22 cellular contexts compared by ENCODE assay signal in genomic region chr6:37512400-37512958, GRCh38. TPM values are rescaled to one million over a fixed set of nuclear protein-coding genes. Genes with fewer than 3 reads are reported as not detected.
DNase-seq lines count a peak whose midpoint lies in the region; ATAC-seq, FAIRE-seq and TF ChIP-seq lines count a peak whose summit lies in the region.
"Had no signal": no experiment of that assay in that cellular context is flagged by ENCODE, and none has a peak within 500 bp of the region (broad histone marks: within the 10 kb centered on the region; RNA-seq: fewer than 3 reads in every experiment).

No MANE protein-coding gene starts in this region.

- peak overlapping the region; percentile 8 for H3K27ac Mint-ChIP-seq in activated CD4-positive, alpha-beta T cell treated with anti-CD3 and anti-CD28 coated beads, Interleukin-2, amount 10 ng/mL, durations not matched to agents 24 days and 14 days
- H3K27ac Mint-ChIP-seq: activated naive CD4-positive, alpha-beta T cell treated with anti-CD3 and anti-CD28 coated beads, Interleukin-2, amount 10 ng/mL, durations not matched to agents 7 days and 5 days had no signal

- H3K4me3 Mint-ChIP-seq in activated CD4-positive, alpha-beta T cell treated with anti-CD3 and anti-CD28 coated beads, Interleukin-2, amount 10 ng/mL, durations not matched to agents 24 days and 14 days: no peak overlapping the region
- H3K4me3 Mint-ChIP-seq: activated naive CD4-positive, alpha-beta T cell treated with anti-CD3 and anti-CD28 coated beads, Interleukin-2, amount 10 ng/mL, durations not matched to agents 7 days and 5 days had no signal

- peaks cover 51% of the 10 kb centered on the region for H3K4me1 Mint-ChIP-seq in activated CD4-positive, alpha-beta T cell treated with anti-CD3 and anti-CD28 coated beads, Interleukin-2, amount 10 ng/mL, durations not matched to agents 24 days and 14 days

- TF ChIP-seq EP300 in K562 (IDR thresholded peaks at IDR 0.05; ENCODE audit: low read length): no peak

- in situ Hi-C loops in K562 (cut with MboI): no loop called here

- no peak overlapping the region for H3K4me2 ChIP-seq in K562 (ENCODE audit: insufficient read depth, low read length)
- H3K4me2 ChIP-seq: smooth muscle cell had no signal

- H3K27ac ChIP-seq in K562 (ENCODE audit: extremely low read depth, low read depth, low read length): no peak overlapping the region
- no peak overlapping the region for H3K27ac ChIP-seq in adrenal gland
- H3K27ac ChIP-seq: 22Rv1, upper lobe of right lung, VCaP had no signal

- BruUV-seq in K562 (replicated peaks; lab: Mats Ljungman, UMichigan): no TSS peak

- ATAC-seq in K562: peak; percentile 36; the same call in 1 of the 3 replicates
- no peak for ATAC-seq in esophagus mucosa
- ATAC-seq: mucosa of descending colon, PC-3, upper lobe of right lung had no signal

- WGBS in K562 (ENCODE audit: insufficient coverage, low coverage, missing lambda C conversion rate): under 1% methylated on average over 11 of the region's 11 CpGs
- WGBS in adrenal gland, 4 donors: 51 to 65% (median 62%) methylated on average over 11 of the region's 11 CpGs

- no peak for FAIRE-seq in K562 (lab: Jason Lieb, UNC)
- FAIRE-seq: D721Med had no signal

- CTCF ChIA-PET in K562 (lab: Yijun Ruan, JAX; ENCODE audit: low intra/inter-chr PET ratio): no interaction called here

- H3K36me3 Mint-ChIP-seq in activated CD4-positive, alpha-beta T cell treated with anti-CD3 and anti-CD28 coated beads, Interleukin-2, amount 10 ng/mL, durations not matched to agents 24 days and 14 days (ENCODE audit: low read depth): peaks cover 1% of the 10 kb centered on the region

- no peaks in the 10 kb centered on the region for H3K27me3 Mint-ChIP-seq in activated CD4-positive, alpha-beta T cell treated with anti-CD3 and anti-CD28 coated beads, Interleukin-2, amount 10 ng/mL, durations not matched to agents 24 days and 14 days

- no peaks in the 10 kb centered on the region for H3K36me3 ChIP-seq in K562 (ENCODE audit: control insufficient read depth, insufficient read depth, low read length)
- no peaks in the 10 kb centered on the region for H3K36me3 ChIP-seq in adrenal gland (replicated peaks in 1 of 2)
- H3K36me3 ChIP-seq: upper lobe of right lung had no signal

- H3K9me3 ChIP-seq in K562 (replicated peaks; ENCODE audit: control insufficient read depth, insufficient read depth, low read depth, low read length): no peaks in the 10 kb centered on the region
- H3K9me3 ChIP-seq in adrenal gland (replicated peaks in 1 of 3): no peaks in the 10 kb centered on the region
- H3K9me3 ChIP-seq: mucosa of descending colon, upper lobe of right lung had no signal

- TF ChIP-seq CTCF in K562 (IDR thresholded peaks at IDR 0.05 in 2 of 3, conservative IDR thresholded peaks at IDR 0.05 in 1 of 3; ENCODE audit: insufficient read depth in 2 of 3, low read depth in 1 of 3, low read length in 3 of 3) (no peak), adrenal gland (IDR thresholded peaks at IDR 0.05) (no peak)

- H3K9me3 Mint-ChIP-seq in activated CD4-positive, alpha-beta T cell treated with anti-CD3 and anti-CD28 coated beads, Interleukin-2, amount 10 ng/mL, durations not matched to agents 24 days and 14 days: peaks cover 4% of the 10 kb centered on the region
- H3K9me3 Mint-ChIP-seq: activated naive CD4-positive, alpha-beta T cell treated with anti-CD3 and anti-CD28 coated beads, Interleukin-2, amount 10 ng/mL, durations not matched to agents 7 days and 5 days had no signal

- no peaks in the 10 kb centered on the region for H3K79me2 ChIP-seq in K562 (ENCODE audit: control insufficient read depth, insufficient read depth, low read length)

- no peak for TF ChIP-seq RAD21 in K562 (CRISPR knock-in tag; conservative IDR thresholded peaks at IDR 0.05 in 1 of 2, IDR thresholded peaks at IDR 0.05 in 1 of 2)

- no peak overlapping the region for H2AFZ ChIP-seq in K562 (ENCODE audit: low read depth, low read length)

- intact Hi-C loops in activated CD4-positive, alpha-beta T cell treated with anti-CD3 and anti-CD28 coated beads, Interleukin-2, amount 10 ng/mL, durations not matched to agents 24 days and 14 days (cut with micrococcal nuclease): loop anchor here (10.0 kb wide), 1 partner anchor 258 kb away; the partner anchor contains the start of genes TBC1D22B and TMEM217
- intact Hi-C loops in K562 (cut with micrococcal nuclease) (no loop called here), adrenal gland (cut with DNase I) (no loop called here)

- POLR2A ChIA-PET in K562 (lab: Yijun Ruan, JAX): interaction anchor here (0.5 to 1.8 kb wide), 9 partner anchors 9 to 87 kb away, joined by 3 to 6 read pairs (median 3); partner anchors contain the start of gene CCDC167

- DNase-seq in activated CD4-positive, alpha-beta T cell treated with anti-CD3 and anti-CD28 coated beads, Interleukin-2, amount 10 ng/mL, durations not matched to agents 24 days and 14 days: no peak
- DNase-seq in activated CD4-positive, alpha-beta T cell treated with anti-CD3 and anti-CD28 coated beads for 48 hours: no peak
- DNase-seq in K562 (ENCODE audit: extremely low read depth in 1 of 4, low spot score in 3 of 4) (no peak), islet precursor cell (peak; percentile 85), adrenal gland (no peak), H4 (ENCODE audit: low spot score) (no peak)
- DNase-seq in NK-92 treated with Interleukin-12 subunit alpha and Interleukin-12 subunit beta, amount 100 ng/mL, for 24 hours (lab: John Stamatoyannopoulos, UW): no peak
- DNase-seq: activated CD4-positive, alpha-beta T cell treated with anti-CD3 and anti-CD28 coated beads, Interleukin-2, amount 50 U/mL, for 4 hours; activated naive CD4-positive, alpha-beta T cell treated with anti-CD3 and anti-CD28 coated beads, Interleukin-2, amount 10 ng/mL, durations not matched to agents 7 days and 5 days; aorta; effector memory CD4-positive, alpha-beta T cell; mucosa of descending colon; NCI-H82; PC-3; stimulated activated CD4-positive, alpha-beta T cell treated with anti-CD3 and anti-CD28 coated beads, Interleukin-4, amount 100 ng/mL, for 24 hours; T-helper 2 cell; upper lobe of right lung had no signal

- TF ChIP-seq POLR2A in K562 (conservative IDR thresholded peaks at IDR 0.05) (no peak), adrenal gland (IDR thresholded peaks at IDR 0.05) (no peak)

- H3K9ac ChIP-seq in K562 (ENCODE audit: insufficient read depth in 1 of 2, low read depth in 2 of 2, low read length in 2 of 2): peak overlapping the region in 1 of 2 experiments; percentile 48; a peak in 1 of 4 replicates

- H3K9me1 ChIP-seq in K562 (ENCODE audit: control insufficient read depth, insufficient read depth, low read length): no peaks in the 10 kb centered on the region

- peaks cover 0 to 3% of the 10 kb centered on the region in 2 experiments; a peak in 1 of 5 replicates for H3K4me1 ChIP-seq in K562 (replicated peaks in 1 of 2; ENCODE audit: control insufficient read depth in 2 of 2, insufficient read depth in 2 of 2, low read length in 2 of 2)
- peaks cover 0 to 9% of the 10 kb centered on the region in 2 donors for H3K4me1 ChIP-seq in adrenal gland (replicated peaks in 1 of 2)
- H3K4me1 ChIP-seq: upper lobe of right lung had no signal

- H3K27me3 ChIP-seq in K562 (ENCODE audit: control insufficient read depth in 2 of 2, insufficient read depth in 2 of 2, low read length in 2 of 2) (peaks cover 60 to 73% of the 10 kb centered on the region in 2 experiments), adrenal gland (no peaks in the 10 kb centered on the region)

- H3K4me3 ChIP-seq in K562 (no peak overlapping the region), adrenal gland (no peak overlapping the region)
- H3K4me3 ChIP-seq: mucosa of descending colon, smooth muscle cell, upper lobe of right lung had no signal

- H4K20me1 ChIP-seq in K562 (replicated peaks; ENCODE audit: control insufficient read depth, insufficient read depth, low read length): peaks cover 10% of the 10 kb centered on the region; the same call in 1 of the 2 replicates

TF ChIP-seq in K562, 482 proteins besides CTCF, POLR2A, EP300 and RAD21 (continues in another document):
- TF ChIP-seq TAL1 (IDR thresholded peaks at IDR 0.05) (no peak), MYNN (IDR thresholded peaks at IDR 0.05) (no peak), MYNN (CRISPR knock-in tag; IDR thresholded peaks at IDR 0.05) (no peak), POLR2H (tag; IDR thresholded peaks at IDR 0.05; ENCODE audit: low read depth) (no peak), BRD4 (IDR thresholded peaks at IDR 0.05) (no peak), HOXB6 (CRISPR knock-in tag; IDR thresholded peaks at IDR 0.05; ENCODE audit: borderline replicate concordance) (no peak), HSF4 (CRISPR knock-in tag; IDR thresholded peaks at IDR 0.05; ENCODE audit: borderline replicate concordance) (no peak)

RNA-seq across cellular contexts. Expression of gene CCDC167, which starts 12.8 kb away (rescaled TPM):
- 59.1 and 62.4 TPM in 2 replicates for total RNA-seq in activated CD4-positive, alpha-beta T cell treated with anti-CD3 and anti-CD28 coated beads, Interleukin-2, amount 10 ng/mL, durations not matched to agents 24 days and 14 days
- total RNA-seq in K562 (2011; cell fraction: chromatin; rRNA removed; ENCODE audit: low replicate concordance): 2.3 and 8.0 TPM in 2 replicates
- total RNA-seq in K562 (2011; cell fraction: nucleolus; rRNA removed): 14.3 and 16.6 TPM in 2 replicates
- 11.5 and 13.2 TPM in 2 replicates for total RNA-seq in K562 (2011; cell fraction: nucleoplasm; rRNA removed)
- total RNA-seq in K562 (2014; rRNA removed) (30.8 and 43.7 TPM in 2 replicates), K562 (2014; rRNA removed; fragmentation: Illumina TruSeq; extraction: Trizol) (28.3 and 31.8 TPM in 2 replicates), K562 (2015; rRNA removed; fragmentation: Illumina TruSeq; extraction: Trizol) (36.8 and 38.6 TPM in 2 replicates), K562 (2021) (26.0 and 26.8 TPM in 2 replicates), adrenal gland (10 to 100 TPM; 14.4 to 37.4 (median 20.6) TPM), esophagus mucosa (24.5 TPM)
- polyA plus RNA-seq in K562 (2011; rRNA removed) (45.2 and 55.1 TPM in 2 replicates), K562 (2014; fragmentation: Illumina TruSeq; extraction: Trizol) (63.1 and 73.7 TPM in 2 replicates), K562 (2014; fragmentation: Nextera tagmentation; extraction: Ambion mirVana) (100 to 1,000 TPM in 1 of 2 experiments, 10 to 100 TPM in 1; 85.0 to 114 TPM), K562 (2014; rRNA removed) (40.5 and 45.9 TPM in 2 replicates), adrenal gland (10 to 100 TPM; 17.5 to 52.3 (median 17.8) TPM)
- 63.9 and 67.1 TPM in 2 replicates for polyA plus RNA-seq in K562 (2011; cell fraction: cytosol; rRNA removed)
- polyA plus RNA-seq in K562 (2011; cell fraction: nucleus; rRNA removed): 19.8 and 25.9 TPM in 2 replicates
- polyA plus RNA-seq in K562 (2012): 45.2 and 53.6 TPM in 2 replicates
- 12.1 and 13.5 TPM in 2 replicates for polyA minus RNA-seq in K562 (2011; rRNA and poly(A)+ RNA removed)
- polyA minus RNA-seq in K562 (2011; cell fraction: cytosol; rRNA and poly(A)+ RNA removed): 12.3 and 12.8 TPM in 2 replicates
- 3.8 and 5.9 TPM in 2 replicates for polyA minus RNA-seq in K562 (2011; cell fraction: nucleus; rRNA and poly(A)+ RNA removed)
- 44.2 and 53.5 TPM in 2 replicates for total RNA-seq in H4 (2014; rRNA removed; shearing (Covaris generic))
